In genomic region chr20:24027229-24027628, GRCh38 we compare ENCODE assay signal across 9 cellular contexts. TPM values are rescaled to one million over a fixed set of nuclear protein-coding genes. Genes with fewer than 3 reads are reported as not detected.
DNase-seq lines count a peak whose midpoint lies in the region; ATAC-seq and TF ChIP-seq lines count a peak whose summit lies in the region.
"Had no signal": no experiment of that assay in that cellular context is flagged by ENCODE, and none has a peak within 500 bp of the region (broad histone marks: within the 10 kb centered on the region; RNA-seq: fewer than 3 reads in every experiment).

No MANE protein-coding gene starts in this region.

- H3K4me1 ChIP-seq in colonic mucosa (no peaks in the 10 kb centered on the region), gastrocnemius medialis (peaks cover 0 to 4% of the 10 kb centered on the region in 2 donors)

- in situ Hi-C loops in gastrocnemius medialis (cut with MboI; ENCODE audit: low sequenced_read_pairs in 4 of 4) = no loop called here

- no peak overlapping the region for H3K27ac ChIP-seq in colonic mucosa
- peak overlapping the region; percentile 30 to 66 (median 63) for H3K27ac ChIP-seq in gastrocnemius medialis

- H3K9me3 ChIP-seq in colonic mucosa (no peaks in the 10 kb centered on the region), gastrocnemius medialis (no peaks in the 10 kb centered on the region)

- H3K27me3 ChIP-seq in colonic mucosa = no peaks in the 10 kb centered on the region
- no peaks in the 10 kb centered on the region for H3K27me3 ChIP-seq in gastrocnemius medialis

- TF ChIP-seq POLR2A in gastrocnemius medialis (IDR thresholded peaks at IDR 0.05) = peak in 1 of 2 donors; percentile 28

- H3K36me3 ChIP-seq in colonic mucosa (no peaks in the 10 kb centered on the region), gastrocnemius medialis (no peaks in the 10 kb centered on the region)

- H3K4me3 ChIP-seq in colonic mucosa (no peak overlapping the region), gastrocnemius medialis (no peak overlapping the region)

- H3K9ac ChIP-seq in colonic mucosa (ENCODE audit: low read depth in 2 of 2, low read length in 2 of 2) = no peak overlapping the region

- intact Hi-C loops in colonic mucosa (cut with DNase I) = no loop called here
- intact Hi-C loops in gastrocnemius medialis (cut with DNase I; ENCODE audit: low total_unique reads) = no loop called here

- ATAC-seq in gastrocnemius medialis (peak; percentile 77), GM21381 (IDR thresholded peaks at IDR 0.05; ENCODE audit: unreplicated experiment) (no peak), HG02571 (IDR thresholded peaks at IDR 0.05; ENCODE audit: unreplicated experiment) (no peak)

- DNase-seq in NCI-H2171 treated with DMSO at 0.1 percent for 48 hours (lab: John Stamatoyannopoulos, UW) (peak; percentile 13), NCI-H2171 (lab: John Stamatoyannopoulos, UW) (no peak), colonic mucosa (peak; percentile 43), gastrocnemius medialis (peak; percentile 22 to 53), SHP77 treated with DMSO at 0.1 percent for 48 hours (lab: John Stamatoyannopoulos, UW) (no peak)
- DNase-seq in activated CD4-positive, CD25-positive, alpha-beta regulatory T cell treated with anti-CD3 and anti-CD28 coated beads, Interleukin-2, amount 50 U/mL, for 72 hours = peak; percentile 50

- TF ChIP-seq CTCF in colonic mucosa (IDR thresholded peaks at IDR 0.05) (no peak), gastrocnemius medialis (IDR thresholded peaks at IDR 0.05 in 4 of 5, conservative IDR thresholded peaks at IDR 0.05 in 1 of 5) (no peak)

RNA-seq across cellular contexts. Expression of gene GGTLC1, which starts 38.6 kb away (rescaled TPM):
- under 1 TPM in 1 of 2 donors, not detected in 1; 0.27 TPM for total RNA-seq in colonic mucosa
- not detected for total RNA-seq in gastrocnemius medialis
- total RNA-seq: myocyte had no signal

Comparison
In these comparisons a context has a peak if more than half of its experiments do, and no peak if none do; other contexts are left out.
1. DNase-seq: peak in NCI-H2171 treated with DMSO at 0.1 percent for 48 hours (single experiment), activated CD4-positive, CD25-positive, alpha-beta regulatory T cell treated with anti-CD3 and anti-CD28 coated beads, Interleukin-2, amount 50 U/mL, for 72 hours (single experiment), colonic mucosa (single experiment) and gastrocnemius medialis (2 of 2); none in NCI-H2171 (single experiment) and SHP77 treated with DMSO at 0.1 percent for 48 hours (single experiment).
2. ATAC-seq: peak in gastrocnemius medialis (2 of 2); none in GM21381 (single experiment) and HG02571 (single experiment).